25 cellular contexts compared by ENCODE assay signal in the genomic region with DNA sequence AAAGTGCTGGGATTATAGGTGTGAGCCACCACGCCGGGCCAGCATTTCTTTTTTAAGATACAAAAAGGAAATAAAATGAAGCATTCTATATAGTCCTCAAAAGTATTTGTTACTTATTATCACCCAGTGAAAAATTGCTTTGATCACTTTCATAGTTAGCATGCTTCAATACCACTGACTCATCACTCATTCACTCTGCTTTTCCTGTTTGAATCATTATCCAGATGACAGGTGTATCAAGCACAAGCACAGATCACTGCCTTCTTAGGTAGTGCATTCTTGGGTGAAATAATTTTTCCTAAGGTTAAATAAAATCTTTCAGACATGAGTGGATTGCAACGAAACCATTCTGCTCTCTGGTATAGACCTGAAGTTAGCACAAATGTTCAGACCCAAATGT. TPM values are rescaled to one million over a fixed set of nuclear protein-coding genes. Genes with fewer than 3 reads are reported as not detected.
DNase-seq lines count a peak whose midpoint lies in the region; ATAC-seq, FAIRE-seq and TF ChIP-seq lines count a peak whose summit lies in the region.
"Had no signal": no experiment of that assay in that cellular context is flagged by ENCODE, and none has a peak within 500 bp of the region (broad histone marks: within the 10 kb centered on the region; RNA-seq: fewer than 3 reads in every experiment).

No MANE protein-coding gene starts in this region.

- H3K79me2 ChIP-seq in OCI-LY3 (ENCODE audit: low read length) = no peaks in the 10 kb centered on the region

- H4K20me1 ChIP-seq in OCI-LY3 (ENCODE audit: insufficient read depth, low read length) = no peaks in the 10 kb centered on the region

- peak; percentile 51 for DNase-seq in DMS53 treated with DMSO at 0.1 percent for 48 hours (lab: John Stamatoyannopoulos, UW; ENCODE audit: unreplicated experiment)
- DNase-seq in bronchial epithelial cell (ENCODE audit: low read depth) = peak; percentile 86
- no peak for DNase-seq in mesenchymal stem cell
- no peak for DNase-seq in amygdala (lab: John Stamatoyannopoulos, UW)
- no peak for DNase-seq in HuH-7 (ENCODE audit: low spot score)
- DNase-seq: activated CD4-positive, alpha-beta T cell treated with anti-CD3 and anti-CD28 coated beads, Interleukin-2, amount 10 ng/mL, durations not matched to agents 24 days and 14 days; erythroblast; foreskin fibroblast; left ventricle myocardium superior; midbrain; natural killer cell; NCI-H1436 treated with DMSO at 0.1 percent for 48 hours; NCI-H524; NK-92 treated with Interleukin-12 subunit alpha and Interleukin-12 subunit beta, amount 100 ng/mL, for 24 hours; pancreas; SK-N-SH; stimulated activated CD4-positive, alpha-beta T cell treated with anti-CD3 and anti-CD28 coated beads, Interleukin-4, amount 100 ng/mL, for 24 hours; stimulated activated naive B cell treated with anti-CD40 and anti-IgM and Interleukin-4, amounts not matched to agents 10 μg/mL and 1 μg/mL and 100 μg/mL, for 72 hours had no signal

- H3K36me3 ChIP-seq in OCI-LY3 (replicated peaks; ENCODE audit: low read depth, low read length) (no peaks in the 10 kb centered on the region), bronchial epithelial cell (ENCODE audit: control insufficient read depth, insufficient read depth, low read length) (no peaks in the 10 kb centered on the region), mesenchymal stem cell (ENCODE audit: control insufficient read depth in 1 of 2, insufficient read depth in 2 of 2, low read depth in 1 of 2, low read length in 2 of 2) (no peaks in the 10 kb centered on the region)
- H3K36me3 ChIP-seq: ascending aorta, pancreas, right atrium auricular region, thoracic aorta had no signal

- no peak overlapping the region for H3K4ac ChIP-seq in mesenchymal stem cell (ENCODE audit: low read depth in 1 of 2, low read length in 2 of 2)

- TF ChIP-seq CTCF in OCI-LY3 (IDR thresholded peaks at IDR 0.05; ENCODE audit: low read depth, low read length) (no peak), bronchial epithelial cell (IDR thresholded peaks at IDR 0.05; ENCODE audit: insufficient read depth, low read length, severe bottlenecking) (no peak)

- H3K4me1 ChIP-seq in OCI-LY3 (ENCODE audit: low read length) (peaks cover 6% of the 10 kb centered on the region), mesenchymal stem cell (ENCODE audit: control insufficient read depth, insufficient read depth, low read depth, low read length) (peaks cover 4% of the 10 kb centered on the region)
- H3K4me1 ChIP-seq: ascending aorta, pancreas, right atrium auricular region had no signal

- no peak overlapping the region for H3K4me3 ChIP-seq in OCI-LY3 (ENCODE audit: low read length)
- no peak overlapping the region for H3K4me3 ChIP-seq in bronchial epithelial cell (ENCODE audit: low read depth, low read length)
- no peak overlapping the region for H3K4me3 ChIP-seq in mesenchymal stem cell (ENCODE audit: insufficient read depth in 1 of 2, low read depth in 1 of 2, low read length in 2 of 2)
- H3K4me3 ChIP-seq: ascending aorta, K562, pancreas, right atrium auricular region, thoracic aorta had no signal

- H3K14ac ChIP-seq in mesenchymal stem cell (ENCODE audit: low read length in 2 of 2) = no peak overlapping the region

- no peak overlapping the region for H3K18ac ChIP-seq in mesenchymal stem cell (ENCODE audit: low read depth in 1 of 2, low read length in 2 of 2)

- H4K91ac ChIP-seq in mesenchymal stem cell (ENCODE audit: low read length) = no peak overlapping the region

- H3K23ac ChIP-seq in mesenchymal stem cell (ENCODE audit: low read length in 2 of 2) = no peak overlapping the region

- H3K9ac ChIP-seq in OCI-LY3 (ENCODE audit: low read length) = no peak overlapping the region
- H3K9ac ChIP-seq in mesenchymal stem cell (ENCODE audit: low read length) = no peak overlapping the region
- H3K9ac ChIP-seq: SK-N-SH had no signal

- H4K8ac ChIP-seq in mesenchymal stem cell (ENCODE audit: low read length) = no peak overlapping the region

- no peak for ATAC-seq in HG02938 (IDR thresholded peaks at IDR 0.05; ENCODE audit: unreplicated experiment)
- ATAC-seq: K562; left ventricle myocardium superior; natural killer cell; pancreas; stimulated activated naive B cell treated with anti-CD40 and anti-IgM and Interleukin-4, amounts not matched to agents 10 μg/mL and 1 μg/mL and 100 μg/mL, for 72 hours had no signal

- no peaks in the 10 kb centered on the region for H3K27me3 ChIP-seq in OCI-LY3 (ENCODE audit: low read depth, low read length)
- H3K27me3 ChIP-seq in bronchial epithelial cell (ENCODE audit: control insufficient read depth, insufficient read depth, low read length) = peaks cover 2% of the 10 kb centered on the region
- H3K27me3 ChIP-seq in mesenchymal stem cell (ENCODE audit: control insufficient read depth in 1 of 2, insufficient read depth in 1 of 2, low read length in 2 of 2) = no peaks in the 10 kb centered on the region
- H3K27me3 ChIP-seq: ascending aorta, right atrium auricular region had no signal

- WGBS in mesenchymal stem cell = 68% methylated on average over 1 of the region's 3 CpGs

- H2BK15ac ChIP-seq in mesenchymal stem cell (ENCODE audit: low read depth, poor library complexity, severe bottlenecking) = no peak overlapping the region

- H2AFZ ChIP-seq in OCI-LY3 (ENCODE audit: low read depth, low read length) (no peak overlapping the region), mesenchymal stem cell (ENCODE audit: low read depth, low read length) (no peak overlapping the region)

- H3K79me1 ChIP-seq in mesenchymal stem cell (replicated peaks; ENCODE audit: low read length, poor library complexity, severe bottlenecking) = no peaks in the 10 kb centered on the region

- no peak overlapping the region for H3K27ac ChIP-seq in OCI-LY3 (ENCODE audit: low read length)
- peak overlapping the region; percentile 51 for H3K27ac ChIP-seq in mesenchymal stem cell (ENCODE audit: low read length, poor library complexity, severe bottlenecking)
- H3K27ac ChIP-seq: ascending aorta, C4-2B, pancreas, right atrium auricular region, thoracic aorta had no signal

- H2BK12ac ChIP-seq in mesenchymal stem cell (ENCODE audit: low read length in 2 of 2) = no peak overlapping the region

- H3K9me3 ChIP-seq in OCI-LY3 (ENCODE audit: insufficient read depth, low read length) (no peaks in the 10 kb centered on the region), mesenchymal stem cell (ENCODE audit: control insufficient read depth, low read length) (no peaks in the 10 kb centered on the region)
- H3K9me3 ChIP-seq: ascending aorta, pancreas, right atrium auricular region, SK-N-SH, thoracic aorta had no signal

- no peak for FAIRE-seq in bronchial epithelial cell (lab: Jason Lieb, UNC)
- FAIRE-seq: K562, pancreas had no signal

- H2AK5ac ChIP-seq in mesenchymal stem cell (ENCODE audit: low read length, severe bottlenecking) = no peak overlapping the region

- 0 out of 2 replicates have a peak overlapping the region, but pooled peaks have one; percentile 15 for H3K4me2 ChIP-seq in OCI-LY3 (ENCODE audit: low read length)
- H3K4me2 ChIP-seq in mesenchymal stem cell (ENCODE audit: low read length, poor library complexity, severe bottlenecking) = no peak overlapping the region
- H3K4me2 ChIP-seq: SK-N-SH had no signal

- no peak overlapping the region for H2BK5ac ChIP-seq in mesenchymal stem cell (ENCODE audit: low read depth, low read length, poor library complexity, severe bottlenecking)

- no peak overlapping the region for H2BK120ac ChIP-seq in mesenchymal stem cell (ENCODE audit: low read depth, low read length)

RNA-seq across cellular contexts. Expression of a gene that starts 35.8 kb away (rescaled TPM):
- total RNA-seq in bronchial epithelial cell = 62.1 and 73.1 TPM in 2 replicates
- polyA plus RNA-seq in mesenchymal stem cell (2013, experiment 1 of 2) = 87.6 TPM
- polyA plus RNA-seq in mesenchymal stem cell (2013, experiment 2 of 2) = 86.1 TPM

RNA-seq across cellular contexts. Expression of a gene that starts 50.3 kb away (rescaled TPM):
- total RNA-seq in bronchial epithelial cell = 106 and 133 TPM in 2 replicates
- 0.06 TPM for polyA plus RNA-seq in mesenchymal stem cell (2013, experiment 1 of 2)
- polyA plus RNA-seq in mesenchymal stem cell (2013, experiment 2 of 2) = 0.03 TPM
- total RNA-seq: ascending aorta, K562, left ventricle myocardium superior, right atrium auricular region had no signal

Comparison
In these comparisons a context has a peak if more than half of its experiments do, and no peak if none do; other contexts are left out.
1. DNase-seq: peak in DMS53 treated with DMSO at 0.1 percent for 48 hours (single experiment) and bronchial epithelial cell (single experiment); none in mesenchymal stem cell (single experiment), amygdala (0 of 56) and HuH-7 (single experiment).